ENCODE assay signal across 10 cellular contexts in genomic region chr2:239824051-239824694, GRCh38.
DNase-seq lines count a peak whose midpoint lies in the region; ATAC-seq, FAIRE-seq and TF ChIP-seq lines count a peak whose summit lies in the region.
"Had no signal": no experiment of that assay in that cellular context is flagged by ENCODE, and none has a peak within 500 bp of the region (broad histone marks: within the 10 kb centered on the region; RNA-seq: fewer than 3 reads in every experiment).

No MANE protein-coding gene starts in this region.

- H3K27me3 ChIP-seq in right atrium auricular region (no peaks in the 10 kb centered on the region), right cardiac atrium (ENCODE audit: control insufficient read depth, insufficient read depth) (no peaks in the 10 kb centered on the region)

- ATAC-seq in right cardiac atrium: no peak
- ATAC-seq: gastrocnemius medialis, T-cell had no signal

- H3K4me3 ChIP-seq in right atrium auricular region (no peak overlapping the region), right cardiac atrium (ENCODE audit: low read length) (no peak overlapping the region)
- H3K4me3 ChIP-seq: gastrocnemius medialis had no signal

- peak; percentile 48 for DNase-seq in right atrium auricular region (ENCODE audit: low spot score)
- no peak for DNase-seq in right cardiac atrium
- peak; percentile 72 for DNase-seq in RPMI8226
- DNase-seq in iPS-NIHi11 (ENCODE audit: low spot score): peak; percentile 70
- no peak for DNase-seq in cerebellum (ENCODE audit: low spot score)
- no peak for DNase-seq in H54 (ENCODE audit: insufficient read length, low spot score)
- DNase-seq in OCI-M2 (lab: John Stamatoyannopoulos, UW; ENCODE audit: unreplicated experiment): no peak
- DNase-seq in GF-D8 (lab: John Stamatoyannopoulos, UW): no peak

- WGBS in right cardiac atrium: 59% methylated on average over 11 of the region's 11 CpGs

- TF ChIP-seq POLR2A in H54 (IDR thresholded peaks at IDR 0.05; ENCODE audit: low read depth, low read length): no peak

- no peaks in the 10 kb centered on the region for H3K9me3 ChIP-seq in right atrium auricular region
- no peaks in the 10 kb centered on the region for H3K9me3 ChIP-seq in right cardiac atrium (ENCODE audit: control insufficient read depth, low read length)
- H3K9me3 ChIP-seq: gastrocnemius medialis had no signal

- intact Hi-C loops in right cardiac atrium (cut with DNase I): no loop called here

- no peaks in the 10 kb centered on the region for H3K36me3 ChIP-seq in right atrium auricular region
- H3K36me3 ChIP-seq: gastrocnemius medialis had no signal

- H3K4me1 ChIP-seq in right atrium auricular region: no peaks in the 10 kb centered on the region
- H3K4me1 ChIP-seq in right cardiac atrium (ENCODE audit: control insufficient read depth, insufficient read depth, low read length): no peaks in the 10 kb centered on the region
- H3K4me1 ChIP-seq: gastrocnemius medialis had no signal

- no peak for TF ChIP-seq CTCF in right atrium auricular region (IDR thresholded peaks at IDR 0.05)

- H3K27ac ChIP-seq in right atrium auricular region (no peak overlapping the region), right cardiac atrium (ENCODE audit: low read length) (no peak overlapping the region)
- H3K27ac ChIP-seq: gastrocnemius medialis had no signal

- no peak for FAIRE-seq in H54 (lab: Jason Lieb, UNC)

Comparison
In these comparisons a context has a peak if more than half of its experiments do, and no peak if none do; other contexts are left out.
1. DNase-seq: peak in right atrium auricular region (single experiment), RPMI8226 (single experiment) and iPS-NIHi11 (single experiment); none in right cardiac atrium (0 of 3), cerebellum (single experiment), H54 (single experiment), OCI-M2 (single experiment) and GF-D8 (single experiment).